In the genomic region with DNA sequence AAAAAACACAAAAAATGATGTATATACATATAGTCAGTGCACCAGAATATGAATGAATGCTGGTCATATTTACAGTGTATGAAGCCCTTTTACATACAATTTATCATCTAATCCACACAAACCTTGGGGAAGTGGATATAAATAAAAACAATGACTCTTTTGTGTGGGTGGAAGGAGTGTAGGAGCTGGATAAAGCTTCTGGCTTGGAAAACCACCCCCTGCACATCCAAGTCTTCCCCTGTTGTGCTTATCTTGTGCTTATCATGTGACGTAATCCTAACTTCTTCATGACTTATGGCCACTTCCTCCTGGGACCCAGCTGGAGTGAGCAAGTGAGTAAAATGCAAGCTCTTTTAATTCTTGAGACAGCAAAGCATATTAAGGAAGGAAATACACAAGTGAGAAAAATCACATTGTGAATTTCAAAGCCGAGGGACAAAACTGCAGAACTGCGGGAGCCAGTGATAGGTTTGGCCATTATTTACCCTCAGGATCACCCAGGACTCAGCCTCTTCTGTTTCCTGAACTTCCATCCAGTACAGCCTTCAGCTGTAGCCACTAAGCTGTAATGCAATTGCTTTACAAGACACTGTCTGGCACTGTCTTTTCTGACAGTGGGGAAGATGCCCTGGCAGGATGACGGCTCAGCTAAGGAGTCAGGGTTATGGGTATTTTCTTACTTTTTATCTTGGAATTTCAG, we compare ENCODE assay signal across 10 cellular contexts.
DNase-seq lines count a peak whose midpoint lies in the region; FAIRE-seq and TF ChIP-seq lines count a peak whose summit lies in the region.
"Had no signal": no experiment of that assay in that cellular context is flagged by ENCODE, and none has a peak within 500 bp of the region (broad histone marks: within the 10 kb centered on the region; RNA-seq: fewer than 3 reads in every experiment).

No MANE protein-coding gene starts in this region.

- H2AK5ac ChIP-seq in H1 (ENCODE audit: low read depth, low read length) = peak overlapping the region; percentile 99

- peak overlapping the region in 1 of 4 experiments; percentile 18; a peak in 1 of 7 replicates for H3K9ac ChIP-seq in H1 (replicated peaks in 1 of 4; ENCODE audit: extremely low read depth in 1 of 4, low read depth in 3 of 4, low read length in 3 of 4)

- peak overlapping the region; percentile 98 for H2BK5ac ChIP-seq in H1 (ENCODE audit: low read depth, low read length)

- DNase-seq in CD8-positive, alpha-beta memory T cell = no peak
- DNase-seq in NOMO-1 treated with dmso at 0.1 percent for 144 hours (lab: John Stamatoyannopoulos, UW; ENCODE audit: unreplicated experiment) (peak; percentile 65), H1 (ENCODE audit: low read depth in 1 of 2, low spot score in 2 of 2) (no peak), mesothelial cell of epicardium (ENCODE audit: low spot score in 2 of 2, unreplicated experiment in 2 of 2) (no peak), middle frontal gyrus (ENCODE audit: extremely low spot score, low spot score) (no peak), NCI-H1436 (lab: John Stamatoyannopoulos, UW) (no peak), H7 (no peak)
- DNase-seq in activated naive CD4-positive, alpha-beta T cell treated with anti-CD3 and anti-CD28 coated beads, Interleukin-2, amount 50 U/mL, for 16 hours = no peak
- DNase-seq: DMS 273 treated with DMSO at 0.1 percent for 48 hours, SW 1271 had no signal

- H3K9me3 Mint-ChIP-seq in CD8-positive, alpha-beta memory T cell = no peaks in the 10 kb centered on the region
- H3K9me3 Mint-ChIP-seq in mesothelial cell of epicardium = no peaks in the 10 kb centered on the region

- TF ChIP-seq POLR2A in H1 (IDR thresholded peaks at IDR 0.05; ENCODE audit: control extremely low read depth in 1 of 2, low read depth in 2 of 2, low read length in 2 of 2) = no peak

- FAIRE-seq in H1 (lab: Jason Lieb, UNC) = no peak

- H3K23ac ChIP-seq in H1 (ENCODE audit: insufficient read length) = no peak overlapping the region

- peak overlapping the region in 1 of 2 experiments; percentile 21; a peak in 1 of 4 replicates for H3K4me2 ChIP-seq in H1 (ENCODE audit: insufficient read depth in 1 of 2, low read depth in 2 of 2, low read length in 2 of 2)

- POLR2A ChIA-PET in CD8-positive, alpha-beta memory T cell (lab: Charles Lee) = no interaction called here
- POLR2A ChIA-PET in H1 (lab: Charles Lee; ENCODE audit: partially characterized antibody) = interaction anchor here (1.0 to 5.3 kb wide), 11 partner anchors 10 to 254 kb away, joined by 3 to 41 read pairs (median 7); partner anchors contain the start of genes LRIG2 and SLC16A1

- CTCF ChIA-PET in CD8-positive, alpha-beta memory T cell (lab: Charles Lee) = interaction anchor here (0.7 kb wide), 1 partner anchor 100 kb away, joined by 3 read pairs; no protein-coding TSS in a partner anchor
- CTCF ChIA-PET in H1 (lab: Charles Lee; ENCODE audit: partially characterized antibody) = interaction anchor here (0.6 to 3.2 kb wide), 14 partner anchors 11 to 1653 kb away, joined by 3 to 16 read pairs (median 4); partner anchors contain the start of gene PPM1J

- H3K56ac ChIP-seq in H1 (replicated peaks; ENCODE audit: insufficient read length, low read depth, low read length) = peak overlapping the region; percentile 83

- H3K36me3 Mint-ChIP-seq in CD8-positive, alpha-beta memory T cell = peaks cover 0 to under 1% (median 0%) of the 10 kb centered on the region in 3 donors
- no peaks in the 10 kb centered on the region for H3K36me3 Mint-ChIP-seq in mesothelial cell of epicardium

- H3K18ac ChIP-seq in H1 (ENCODE audit: extremely low read depth, low read length) = peak overlapping the region; percentile 100

- TF ChIP-seq EP300 in H1 (IDR thresholded peaks at IDR 0.05; ENCODE audit: borderline replicate concordance in 1 of 2, low read depth in 2 of 2, low read length in 2 of 2) = no peak

- peaks cover 3 to 14% of the 10 kb centered on the region in 2 donors for H3K27me3 Mint-ChIP-seq in CD8-positive, alpha-beta memory T cell
- H3K27me3 Mint-ChIP-seq in mesothelial cell of epicardium (ENCODE audit: low read depth) = no peaks in the 10 kb centered on the region

- no peak overlapping the region for H3K27ac Mint-ChIP-seq in CD8-positive, alpha-beta memory T cell
- H3K27ac Mint-ChIP-seq in mesothelial cell of epicardium = peak overlapping the region; percentile 91

- peak overlapping the region; percentile 82 for H4K91ac ChIP-seq in H1 (replicated peaks; ENCODE audit: insufficient read length, low read length)

- no peaks in the 10 kb centered on the region; the same call in 1 of the 2 replicates for H3K23me2 ChIP-seq in H1 (ENCODE audit: low read depth, low read length)

- no peaks in the 10 kb centered on the region for H3K27me3 ChIP-seq in CD8-positive, alpha-beta memory T cell (ENCODE audit: insufficient read depth, low read length, poor library complexity, severe bottlenecking)
- H3K27me3 ChIP-seq in H1 (replicated peaks in 1 of 4; ENCODE audit: control insufficient read depth in 3 of 4, extremely low read depth in 1 of 4, insufficient read depth in 3 of 4, low read length in 3 of 4) = no peaks in the 10 kb centered on the region
- no peaks in the 10 kb centered on the region for H3K27me3 ChIP-seq in H7 (ENCODE audit: control insufficient read depth, insufficient read depth, low read length)

- H2AFZ ChIP-seq in H1 (ENCODE audit: low read length) = no peak overlapping the region

- no peak overlapping the region for H3K14ac ChIP-seq in H1 (ENCODE audit: insufficient read length)

- H2BK15ac ChIP-seq in H1 (ENCODE audit: low read length) = no peak overlapping the region

- H3K4me3 Mint-ChIP-seq in CD8-positive, alpha-beta memory T cell = no peak overlapping the region
- no peak overlapping the region for H3K4me3 Mint-ChIP-seq in mesothelial cell of epicardium

- H3K4me3 ChIP-seq in CD8-positive, alpha-beta memory T cell (ENCODE audit: low read length) = no peak overlapping the region
- H3K4me3 ChIP-seq in H1 (ENCODE audit: extremely low read depth in 1 of 4, insufficient read depth in 2 of 4, low read depth in 3 of 4, low read length in 4 of 4) = no peak overlapping the region
- no peak overlapping the region for H3K4me3 ChIP-seq in H7 (ENCODE audit: insufficient read depth, low read depth, low read length)

- peak overlapping the region; percentile 62 for H3K27ac ChIP-seq in CD8-positive, alpha-beta memory T cell (ENCODE audit: low read depth, low read length)
- H3K27ac ChIP-seq in H1 (ENCODE audit: low read depth, low read length) = peak overlapping the region; percentile 57

- H3K79me2 ChIP-seq in H1 (ENCODE audit: control insufficient read depth in 1 of 2, insufficient read depth in 2 of 2, low read length in 2 of 2) = peaks cover 0 to 9% of the 10 kb centered on the region in 2 experiments; a peak in 1 of 4 replicates

- peak overlapping the region; percentile 98 for H2BK120ac ChIP-seq in H1 (replicated peaks; ENCODE audit: low read depth, low read length)

- H4K8ac ChIP-seq in H1 (ENCODE audit: extremely low read depth, insufficient read depth, low read length) = no peak overlapping the region

- no peaks in the 10 kb centered on the region for H3K9me3 ChIP-seq in CD8-positive, alpha-beta memory T cell (ENCODE audit: low read length)
- H3K9me3 ChIP-seq in H1 (ENCODE audit: insufficient read depth in 2 of 2, low read depth in 1 of 2, low read length in 1 of 2) = no peaks in the 10 kb centered on the region; a peak in 1 of 4 replicates

- no peaks in the 10 kb centered on the region for H3K36me3 ChIP-seq in CD8-positive, alpha-beta memory T cell (ENCODE audit: insufficient read depth, low read length)
- H3K36me3 ChIP-seq in H1 (ENCODE audit: control insufficient read depth in 2 of 4, insufficient read depth in 4 of 4, low read length in 3 of 4) = peaks cover 0 to 25% (median 0%) of the 10 kb centered on the region in 4 experiments; a peak in 2 of 8 replicates
- H3K36me3 ChIP-seq in H7 (replicated peaks; ENCODE audit: control insufficient read depth, insufficient read depth, low read length) = peaks cover 2% of the 10 kb centered on the region; the same call in 1 of the 2 replicates

- WGBS in H1 (ENCODE audit: extremely low coverage in 1 of 2, insufficient coverage in 1 of 2, insufficient read length in 1 of 2, insufficient replicate concordance in 2 of 2, low coverage in 1 of 2, low lambda C conversion rate in 2 of 2, missing lambda C conversion rate in 1 of 2), 2 experiments = 76% methylated on average over 4 of the region's 4 CpGs; no CpG with 5 or more reads in 1 of the 2 experiments

- H3K79me1 ChIP-seq in H1 (ENCODE audit: low read depth, low read length) = no peaks in the 10 kb centered on the region

- no peak for TF ChIP-seq RAD21 in H1 (IDR thresholded peaks at IDR 0.05 in 1 of 2, conservative IDR thresholded peaks at IDR 0.05 in 1 of 2; ENCODE audit: low read depth in 2 of 2, low read length in 2 of 2)

- no peaks in the 10 kb centered on the region for H3K4me1 Mint-ChIP-seq in CD8-positive, alpha-beta memory T cell
- peaks cover 32% of the 10 kb centered on the region for H3K4me1 Mint-ChIP-seq in mesothelial cell of epicardium

- peak overlapping the region; percentile 93 for H4K5ac ChIP-seq in H1 (ENCODE audit: insufficient read length, low read depth, low read length)

- H4K20me1 ChIP-seq in H1 (replicated peaks in 1 of 2; ENCODE audit: control insufficient read depth in 1 of 2, insufficient read depth in 2 of 2, low read length in 2 of 2) = no peaks in the 10 kb centered on the region

- peak overlapping the region; percentile 73 for H3K4ac ChIP-seq in H1 (replicated peaks; ENCODE audit: insufficient read length, low read depth, low read length)

- TF ChIP-seq CTCF in H1 (IDR thresholded peaks at IDR 0.05; ENCODE audit: control extremely low read depth in 1 of 3, insufficient read depth in 1 of 3, low read depth in 1 of 3, low read length in 3 of 3) = no peak
- no peak for TF ChIP-seq CTCF in mesothelial cell of epicardium (IDR thresholded peaks at IDR 0.05; ENCODE audit: unreplicated experiment)

- H2BK12ac ChIP-seq in H1 (ENCODE audit: low read depth, low read length) = peak overlapping the region; percentile 98

- peak overlapping the region; percentile 100 for H2BK20ac ChIP-seq in H1 (ENCODE audit: low read length)

- H3K4me1 ChIP-seq in CD8-positive, alpha-beta memory T cell (ENCODE audit: insufficient read depth, low read length) = no peaks in the 10 kb centered on the region
- peaks cover 7 to 27% (median 21%) of the 10 kb centered on the region in 4 experiments for H3K4me1 ChIP-seq in H1 (replicated peaks in 1 of 4; ENCODE audit: control insufficient read depth in 3 of 4, insufficient read depth in 4 of 4, low read length in 3 of 4)

TF ChIP-seq in H1, 55 proteins besides CTCF, POLR2A, EP300 and RAD21:
- TF ChIP-seq POLR2AphosphoS5 (IDR thresholded peaks at IDR 0.05; ENCODE audit: low read depth, low read length) = peak; percentile 23; the same call in 1 of the 2 replicates
- no peak for TF ChIP-seq GTF2F1 (IDR thresholded peaks at IDR 0.05; ENCODE audit: borderline replicate concordance, low read depth, low read length)
TF ChIP-seq in H1: peak in this region for 1.
